In genomic region chr12:69239286-69239921, GRCh38 we compare ENCODE assay signal across 8 cellular contexts. TPM values are rescaled to one million over a fixed set of nuclear protein-coding genes. Genes with fewer than 3 reads are reported as not detected.
DNase-seq lines count a peak whose midpoint lies in the region; ATAC-seq lines count a peak whose summit lies in the region.

Gene CPSF6, plus strand, starts transcription at chr12:69239569. Its CDS starts 78 bp downstream, at chr12:69239647.

- DNase-seq in COLO829 (ENCODE audit: low spot score) (peak; percentile 83), HT-29 (ENCODE audit: low spot score) (peak; percentile 90), lung microvascular endothelial cell (ENCODE audit: low read depth in 2 of 2) (peak; percentile 96 to 97)
- peak; percentile 75 for DNase-seq in NK-92 treated with Interleukin-12 subunit alpha and Interleukin-12 subunit beta, amount 100 ng/mL, for 24 hours (lab: John Stamatoyannopoulos, UW)
- peak; percentile 97 for DNase-seq in activated CD8-positive, alpha-beta memory T cell treated with anti-CD3 and anti-CD28 coated beads for 24 hours
- DNase-seq in effector CD4-positive, alpha-beta T cell: peak; percentile 95
- peak; percentile 92 to 94 (median 93) for DNase-seq in stimulated activated CD4-positive, alpha-beta T cell treated with anti-CD3 and anti-CD28 coated beads, TNF-alpha, amount 100 ng/mL, for 4 hours (ENCODE audit: low read depth in 3 of 3)

- peak; percentile 92 for ATAC-seq in GM21360 (IDR thresholded peaks at IDR 0.05; ENCODE audit: unreplicated experiment)

RNA-seq across cellular contexts. Expression of gene CPSF6, which starts in this region (rescaled TPM):
- total RNA-seq in HT-29 (2014; rRNA removed; shearing (Covaris generic)): 87.4 and 104 TPM in 2 replicates
- total RNA-seq in lung microvascular endothelial cell: 14.9 and 17.0 TPM in 2 replicates

Comparison
In these comparisons a context has a peak if more than half of its experiments do, and no peak if none do; other contexts are left out.
1. Peak in every context shown above with its lines: DNase-seq and ATAC-seq.